8 cellular contexts compared by ENCODE assay signal in the genomic region with DNA sequence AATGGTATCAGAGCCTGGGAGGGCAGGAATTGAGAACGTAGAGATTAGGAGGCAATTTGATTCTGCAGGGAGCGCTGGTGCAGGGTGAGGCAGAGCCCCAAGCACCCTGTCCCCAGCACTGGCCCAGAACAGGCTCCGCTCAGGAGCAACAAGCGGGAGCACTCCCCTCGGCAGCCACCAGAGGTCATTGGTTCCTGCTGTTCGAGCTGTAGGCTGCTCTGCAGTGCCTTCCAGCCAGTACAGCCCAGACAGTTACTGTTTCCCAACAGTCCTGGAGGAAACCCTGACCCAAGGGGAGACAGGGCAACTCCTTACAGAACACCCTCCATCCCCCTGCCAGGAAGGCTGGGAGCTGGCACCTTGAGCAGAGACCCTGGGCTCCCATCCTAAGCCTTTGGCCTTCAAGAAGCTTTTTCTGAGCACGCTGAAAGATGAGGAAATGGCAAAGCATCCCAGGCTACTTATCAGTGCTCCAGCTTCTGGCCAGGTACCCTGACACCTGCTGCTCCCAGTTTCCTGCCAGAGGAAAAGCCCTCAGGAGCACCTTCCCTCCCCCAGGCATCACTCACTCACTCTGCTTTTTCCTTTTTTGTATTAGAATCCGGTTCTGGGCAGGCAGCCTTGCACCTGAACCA.
DNase-seq lines count a peak whose midpoint lies in the region; ATAC-seq and TF ChIP-seq lines count a peak whose summit lies in the region.

No MANE protein-coding gene starts in this region.

- H3F3A ChIP-seq in Loucy (ENCODE audit: low read depth), result no peaks in the 10 kb centered on the region

- no peaks in the 10 kb centered on the region for H4K20me1 ChIP-seq in Loucy (ENCODE audit: insufficient read depth, low read length, poor library complexity, severe bottlenecking)

- H3K27ac ChIP-seq in SJSA1 (no peak overlapping the region), vagina (no peak overlapping the region)

- peak; percentile 82 for TF ChIP-seq CTCF in Loucy (conservative IDR thresholded peaks at IDR 0.05; ENCODE audit: low read length)
- peak; percentile 68 to 90 (median 84) for TF ChIP-seq CTCF in vagina (IDR thresholded peaks at IDR 0.05)

- peaks cover 8% of the 10 kb centered on the region for H3K4me1 ChIP-seq in Loucy (ENCODE audit: insufficient read depth, low read length, poor library complexity, severe bottlenecking)
- 0 out of 2 replicates have a peak, but pooled peaks cover 3% of the 10 kb centered on the region for H3K4me1 ChIP-seq in SJSA1 (replicated peaks)
- peaks cover 76% of the 10 kb centered on the region for H3K4me1 ChIP-seq in vagina

- no peak overlapping the region for H3K9ac ChIP-seq in Loucy (ENCODE audit: low read depth, low read length, poor library complexity, severe bottlenecking)

- no peaks in the 10 kb centered on the region for H3K79me2 ChIP-seq in Loucy (ENCODE audit: insufficient read depth, low read length)

- H2AFZ ChIP-seq in Loucy (ENCODE audit: low read length), result no peak overlapping the region

- no peak for TF ChIP-seq POLR2A in vagina (IDR thresholded peaks at IDR 0.05)

- DNase-seq in DMS79 (lab: John Stamatoyannopoulos, UW), result peak; percentile 71
- DNase-seq in SJSA1 (ENCODE audit: low read depth in 1 of 2, low spot score in 2 of 2), result peak; percentile 52 to 69
- peak; percentile 10 to 65 (median 46) for DNase-seq in activated naive CD4-positive, alpha-beta T cell (lab: John Stamatoyannopoulos, UW)
- peak; percentile 68 for DNase-seq in glomerular visceral epithelial cell (ENCODE audit: extremely low spot score)
- peak; percentile 93 for DNase-seq in posterior vena cava (ENCODE audit: low spot score)
- no peak for DNase-seq in vagina (ENCODE audit: extremely low spot score in 2 of 2)

- no peak overlapping the region for H3K4me2 ChIP-seq in Loucy (ENCODE audit: low read depth, low read length, poor library complexity, severe bottlenecking)

- peak; percentile 84 for ATAC-seq in GM21825 (IDR thresholded peaks at IDR 0.05; ENCODE audit: unreplicated experiment)

- no peaks in the 10 kb centered on the region for H3K36me3 ChIP-seq in Loucy (ENCODE audit: insufficient read depth, low read length)
- no peaks in the 10 kb centered on the region for H3K36me3 ChIP-seq in SJSA1
- no peaks in the 10 kb centered on the region for H3K36me3 ChIP-seq in vagina

- H3K9me2 ChIP-seq in Loucy (replicated peaks; ENCODE audit: low read depth, low read length), result no peaks in the 10 kb centered on the region

- H3K27me3 ChIP-seq in Loucy (ENCODE audit: insufficient read depth, low read length, poor library complexity, severe bottlenecking), result no peaks in the 10 kb centered on the region
- H3K27me3 ChIP-seq in SJSA1 (replicated peaks), result no peaks in the 10 kb centered on the region
- H3K27me3 ChIP-seq in vagina, result no peaks in the 10 kb centered on the region

- H3K9me3 ChIP-seq in Loucy (ENCODE audit: insufficient read depth, low read depth, low read length) (no peaks in the 10 kb centered on the region), SJSA1 (replicated peaks) (no peaks in the 10 kb centered on the region), vagina (no peaks in the 10 kb centered on the region)

- no peak overlapping the region for H3K4me3 ChIP-seq in Loucy (ENCODE audit: low read length, poor library complexity, severe bottlenecking)
- no peak overlapping the region for H3K4me3 ChIP-seq in SJSA1
- H3K4me3 ChIP-seq in vagina, result no peak overlapping the region

- intact Hi-C loops in posterior vena cava (cut with DNase I) (loop anchor here (5.0 kb wide), 1 partner anchor 390 kb away; no protein-coding TSS in a partner anchor), vagina (cut with DNase I) (loop anchor here (5.0 kb wide), 2 partner anchors 225 to 390 kb away; a partner anchor contains a TSS)

Comparison
In these comparisons a context has a peak if more than half of its experiments do, and no peak if none do; other contexts are left out.
1. DNase-seq: peak in DMS79 (single experiment), SJSA1 (2 of 2), activated naive CD4-positive, alpha-beta T cell (4 of 4), glomerular visceral epithelial cell (single experiment) and posterior vena cava (single experiment); none in vagina (0 of 2).